In the genomic region with DNA sequence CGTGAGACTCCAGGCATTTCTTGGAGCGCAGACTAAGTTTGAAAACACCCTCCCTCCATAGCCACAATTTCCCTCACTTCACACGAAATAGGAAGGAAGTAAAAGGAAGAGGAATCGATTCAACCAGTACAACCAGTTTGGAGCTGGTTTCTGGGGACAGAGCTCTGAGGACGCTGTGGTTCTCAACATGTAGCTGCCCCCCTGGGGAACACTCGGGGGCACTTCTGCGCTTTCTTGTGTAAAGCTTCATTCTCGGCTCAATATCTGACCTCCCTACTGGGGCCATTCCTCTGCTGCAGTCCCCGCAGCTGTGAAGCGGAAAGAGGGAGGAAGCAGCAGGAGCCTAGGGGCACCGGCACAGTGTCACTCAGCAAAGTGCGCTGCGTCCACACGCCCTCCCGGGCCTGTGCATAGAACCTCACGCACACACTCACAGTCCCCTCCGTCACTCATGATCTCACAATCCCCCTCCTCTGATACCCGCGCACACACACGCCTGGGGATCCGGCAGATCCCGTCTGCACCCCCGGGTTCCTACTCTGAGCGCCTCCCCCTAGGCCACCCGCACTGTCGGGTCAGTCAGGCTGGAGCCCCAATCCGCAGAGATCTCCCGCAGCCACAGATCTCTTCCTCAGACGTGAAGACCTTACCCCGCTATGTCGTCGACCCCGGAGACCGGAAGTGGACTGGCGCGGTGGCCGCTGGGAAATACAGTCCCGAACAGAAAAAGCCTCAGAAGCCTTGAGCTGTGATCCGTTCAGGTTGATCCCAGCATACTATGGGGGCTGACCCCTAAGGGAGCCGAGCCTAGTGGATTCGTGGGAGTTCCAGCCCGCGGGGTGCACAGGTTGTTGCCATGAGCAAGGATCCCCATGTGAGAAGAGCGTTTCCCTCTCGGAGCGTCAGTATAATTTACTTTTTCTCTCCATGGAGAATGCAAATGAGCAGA, we compare ENCODE assay signal across 1 cellular context.
TF ChIP-seq lines count a peak whose summit lies in the region.

ZNF780A (minus strand) TSS at position 688 of the 949 bp plus-strand sequence. CDS start 6,190 bp downstream, outside the sequence.

TF ChIP-seq in GM12878, 131 proteins besides CTCF, POLR2A, EP300 and RAD21 (continued from another document and continues in another):
- TF ChIP-seq, protein P1, sequence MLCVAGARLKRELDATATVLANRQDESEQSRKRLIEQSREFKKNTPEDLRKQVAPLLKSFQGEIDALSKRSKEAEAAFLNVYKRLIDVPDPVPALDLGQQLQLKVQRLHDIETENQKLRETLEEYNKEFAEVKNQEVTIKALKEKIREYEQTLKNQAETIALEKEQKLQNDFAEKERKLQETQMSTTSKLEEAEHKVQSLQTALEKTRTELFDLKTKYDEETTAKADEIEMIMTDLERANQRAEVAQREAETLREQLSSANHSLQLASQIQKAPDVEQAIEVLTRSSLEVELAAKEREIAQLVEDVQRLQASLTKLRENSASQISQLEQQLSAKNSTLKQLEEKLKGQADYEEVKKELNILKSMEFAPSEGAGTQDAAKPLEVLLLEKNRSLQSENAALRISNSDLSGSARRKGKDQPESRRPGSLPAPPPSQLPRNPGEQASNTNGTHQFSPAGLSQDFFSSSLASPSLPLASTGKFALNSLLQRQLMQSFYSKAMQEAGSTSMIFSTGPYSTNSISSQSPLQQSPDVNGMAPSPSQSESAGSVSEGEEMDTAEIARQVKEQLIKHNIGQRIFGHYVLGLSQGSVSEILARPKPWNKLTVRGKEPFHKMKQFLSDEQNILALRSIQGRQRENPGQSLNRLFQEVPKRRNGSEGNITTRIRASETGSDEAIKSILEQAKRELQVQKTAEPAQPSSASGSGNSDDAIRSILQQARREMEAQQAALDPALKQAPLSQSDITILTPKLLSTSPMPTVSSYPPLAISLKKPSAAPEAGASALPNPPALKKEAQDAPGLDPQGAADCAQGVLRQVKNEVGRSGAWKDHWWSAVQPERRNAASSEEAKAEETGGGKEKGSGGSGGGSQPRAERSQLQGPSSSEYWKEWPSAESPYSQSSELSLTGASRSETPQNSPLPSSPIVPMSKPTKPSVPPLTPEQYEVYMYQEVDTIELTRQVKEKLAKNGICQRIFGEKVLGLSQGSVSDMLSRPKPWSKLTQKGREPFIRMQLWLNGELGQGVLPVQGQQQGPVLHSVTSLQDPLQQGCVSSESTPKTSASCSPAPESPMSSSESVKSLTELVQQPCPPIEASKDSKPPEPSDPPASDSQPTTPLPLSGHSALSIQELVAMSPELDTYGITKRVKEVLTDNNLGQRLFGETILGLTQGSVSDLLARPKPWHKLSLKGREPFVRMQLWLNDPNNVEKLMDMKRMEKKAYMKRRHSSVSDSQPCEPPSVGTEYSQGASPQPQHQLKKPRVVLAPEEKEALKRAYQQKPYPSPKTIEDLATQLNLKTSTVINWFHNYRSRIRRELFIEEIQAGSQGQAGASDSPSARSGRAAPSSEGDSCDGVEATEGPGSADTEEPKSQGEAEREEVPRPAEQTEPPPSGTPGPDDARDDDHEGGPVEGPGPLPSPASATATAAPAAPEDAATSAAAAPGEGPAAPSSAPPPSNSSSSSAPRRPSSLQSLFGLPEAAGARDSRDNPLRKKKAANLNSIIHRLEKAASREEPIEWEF (IDR thresholded peaks at IDR 0.05; ENCODE audit: insufficient replicate concordance, low read depth, low read length), result peak; percentile 51
- TF ChIP-seq ATF7 (IDR thresholded peaks at IDR 0.05; ENCODE audit: low read depth) (no peak), EED (IDR thresholded peaks at IDR 0.05; ENCODE audit: low read depth) (peak; percentile 7; the same call in 1 of the 2 replicates), IRF4 (IDR thresholded peaks at IDR 0.05; ENCODE audit: low read depth, low read length) (no peak), HCFC1 (IDR thresholded peaks at IDR 0.05; ENCODE audit: low read length) (peak; percentile 58), RUNX3 (IDR thresholded peaks at IDR 0.05; ENCODE audit: low read length) (peak; percentile 11), NRF1 (conservative IDR thresholded peaks at IDR 0.05; ENCODE audit: low read depth, low read length) (no peak), STAT1 (conservative IDR thresholded peaks at IDR 0.05) (no peak), POU2F2 (IDR thresholded peaks at IDR 0.05; ENCODE audit: borderline replicate concordance, low read depth, low read length) (no peak; the same call in 2 of the 3 replicates), CEBPZ (IDR thresholded peaks at IDR 0.05; ENCODE audit: low read depth, low read length) (no peak), ELK1 (IDR thresholded peaks at IDR 0.05; ENCODE audit: low read depth, low read length) (peak; percentile 80), PKNOX1 (IDR thresholded peaks at IDR 0.05) (peak; percentile 91), CHD1 (IDR thresholded peaks at IDR 0.05; ENCODE audit: low read depth, low read length) (0 out of 2 replicates have a peak, but pooled peaks have one; percentile 72), SPI1 (IDR thresholded peaks at IDR 0.05; ENCODE audit: borderline replicate concordance, insufficient read depth, low read depth, low read length) (no peak; the same call in 1 of the 2 replicates), POLR2AphosphoS5 (IDR thresholded peaks at IDR 0.05; ENCODE audit: low read length) (peak; percentile 89), YY1 (IDR thresholded peaks at IDR 0.05; ENCODE audit: low read depth, low read length) (peak; percentile 59), NFIC (IDR thresholded peaks at IDR 0.05; ENCODE audit: low read depth, low read length) (no peak), KLF5 (IDR thresholded peaks at IDR 0.05; ENCODE audit: partially characterized antibody) (peak; percentile 38), EGR1 (IDR thresholded peaks at IDR 0.05; ENCODE audit: borderline replicate concordance in 1 of 2, low read depth in 2 of 2, low read length in 2 of 2) (no peak), TCF7 (IDR thresholded peaks at IDR 0.05; ENCODE audit: borderline replicate concordance) (no peak), IRF5 (IDR thresholded peaks at IDR 0.05; ENCODE audit: borderline replicate concordance) (no peak), ZNF384 (IDR thresholded peaks at IDR 0.05; ENCODE audit: borderline replicate concordance, low read depth, low read length) (no peak)
- TF ChIP-seq, protein P2, sequence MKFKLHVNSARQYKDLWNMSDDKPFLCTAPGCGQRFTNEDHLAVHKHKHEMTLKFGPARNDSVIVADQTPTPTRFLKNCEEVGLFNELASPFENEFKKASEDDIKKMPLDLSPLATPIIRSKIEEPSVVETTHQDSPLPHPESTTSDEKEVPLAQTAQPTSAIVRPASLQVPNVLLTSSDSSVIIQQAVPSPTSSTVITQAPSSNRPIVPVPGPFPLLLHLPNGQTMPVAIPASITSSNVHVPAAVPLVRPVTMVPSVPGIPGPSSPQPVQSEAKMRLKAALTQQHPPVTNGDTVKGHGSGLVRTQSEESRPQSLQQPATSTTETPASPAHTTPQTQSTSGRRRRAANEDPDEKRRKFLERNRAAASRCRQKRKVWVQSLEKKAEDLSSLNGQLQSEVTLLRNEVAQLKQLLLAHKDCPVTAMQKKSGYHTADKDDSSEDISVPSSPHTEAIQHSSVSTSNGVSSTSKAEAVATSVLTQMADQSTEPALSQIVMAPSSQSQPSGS (IDR thresholded peaks at IDR 0.05; ENCODE audit: low read length), result no peak
- TF ChIP-seq, protein P3, sequence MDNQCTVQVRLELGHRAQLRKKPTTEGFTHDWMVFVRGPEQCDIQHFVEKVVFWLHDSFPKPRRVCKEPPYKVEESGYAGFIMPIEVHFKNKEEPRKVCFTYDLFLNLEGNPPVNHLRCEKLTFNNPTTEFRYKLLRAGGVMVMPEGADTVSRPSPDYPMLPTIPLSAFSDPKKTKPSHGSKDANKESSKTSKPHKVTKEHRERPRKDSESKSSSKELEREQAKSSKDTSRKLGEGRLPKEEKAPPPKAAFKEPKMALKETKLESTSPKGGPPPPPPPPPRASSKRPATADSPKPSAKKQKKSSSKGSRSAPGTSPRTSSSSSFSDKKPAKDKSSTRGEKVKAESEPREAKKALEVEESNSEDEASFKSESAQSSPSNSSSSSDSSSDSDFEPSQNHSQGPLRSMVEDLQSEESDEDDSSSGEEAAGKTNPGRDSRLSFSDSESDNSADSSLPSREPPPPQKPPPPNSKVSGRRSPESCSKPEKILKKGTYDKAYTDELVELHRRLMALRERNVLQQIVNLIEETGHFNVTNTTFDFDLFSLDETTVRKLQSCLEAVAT (IDR thresholded peaks at IDR 0.05), result peak; percentile 76; the same call in 1 of the 2 replicates
- TF ChIP-seq, protein P4, sequence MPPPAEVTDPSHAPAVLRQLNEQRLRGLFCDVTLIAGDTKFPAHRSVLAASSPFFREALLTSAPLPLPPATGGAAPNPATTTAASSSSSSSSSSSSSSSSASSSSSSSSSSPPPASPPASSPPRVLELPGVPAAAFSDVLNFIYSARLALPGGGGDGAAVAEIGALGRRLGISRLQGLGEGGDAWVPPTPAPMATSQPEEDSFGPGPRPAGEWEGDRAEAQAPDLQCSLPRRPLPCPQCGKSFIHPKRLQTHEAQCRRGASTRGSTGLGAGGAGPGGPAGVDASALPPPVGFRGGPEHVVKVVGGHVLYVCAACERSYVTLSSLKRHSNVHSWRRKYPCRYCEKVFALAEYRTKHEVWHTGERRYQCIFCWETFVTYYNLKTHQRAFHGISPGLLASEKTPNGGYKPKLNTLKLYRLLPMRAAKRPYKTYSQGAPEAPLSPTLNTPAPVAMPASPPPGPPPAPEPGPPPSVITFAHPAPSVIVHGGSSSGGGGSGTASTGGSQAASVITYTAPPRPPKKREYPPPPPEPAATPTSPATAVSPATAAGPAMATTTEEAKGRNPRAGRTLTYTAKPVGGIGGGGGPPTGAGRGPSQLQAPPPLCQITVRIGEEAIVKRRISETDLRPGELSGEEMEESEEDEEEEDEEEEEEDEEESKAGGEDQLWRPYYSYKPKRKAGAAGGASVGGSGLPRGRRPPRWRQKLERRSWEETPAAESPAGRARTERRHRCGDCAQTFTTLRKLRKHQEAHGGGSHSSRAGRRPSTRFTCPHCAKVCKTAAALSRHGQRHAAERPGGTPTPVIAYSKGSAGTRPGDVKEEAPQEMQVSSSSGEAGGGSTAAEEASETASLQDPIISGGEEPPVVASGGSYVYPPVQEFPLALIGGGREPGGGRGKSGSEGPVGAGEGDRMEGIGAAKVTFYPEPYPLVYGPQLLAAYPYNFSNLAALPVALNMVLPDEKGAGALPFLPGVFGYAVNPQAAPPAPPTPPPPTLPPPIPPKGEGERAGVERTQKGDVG (CRISPR knock-in tag; IDR thresholded peaks at IDR 0.05), result no peak
